Comparison of ENCODE assay signal across 18 cellular contexts in the genomic region with DNA sequence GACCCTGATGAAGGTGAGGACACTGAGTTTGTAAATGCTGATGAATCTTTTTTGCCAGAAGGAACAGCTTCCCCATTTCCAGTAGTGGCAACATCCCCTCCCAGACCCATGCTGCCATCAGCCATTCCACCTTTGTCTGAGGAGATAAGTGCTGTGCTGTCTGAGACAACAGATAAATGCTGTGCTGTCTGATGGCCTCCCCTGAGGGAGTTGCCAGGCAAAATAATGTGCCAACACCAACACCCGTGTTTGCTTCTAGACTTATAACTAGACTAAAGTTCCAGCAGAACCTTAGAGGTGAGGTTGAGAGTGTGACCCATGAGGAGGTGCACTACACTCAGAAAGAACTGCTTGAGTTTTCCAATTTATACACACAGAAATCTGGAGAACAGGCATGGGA.
DNase-seq lines count a peak whose midpoint lies in the region; ATAC-seq and TF ChIP-seq lines count a peak whose summit lies in the region.
"Had no signal": no experiment of that assay in that cellular context is flagged by ENCODE, and none has a peak within 500 bp of the region (broad histone marks: within the 10 kb centered on the region; RNA-seq: fewer than 3 reads in every experiment).

No MANE protein-coding gene starts in this region.

- no peak overlapping the region for H3K27ac Mint-ChIP-seq in activated CD4-positive, alpha-beta T cell treated with anti-CD3 and anti-CD28 coated beads, Interleukin-2, amount 10 ng/mL, durations not matched to agents 7 days and 5 days
- H3K27ac Mint-ChIP-seq in stimulated activated naive CD8-positive, alpha-beta T cell treated with anti-CD3 and anti-CD28 coated beads, Interleukin-15, amount 100 ng/mL, for 72 hours = no peak overlapping the region
- H3K27ac Mint-ChIP-seq: CD4-positive, CD25-positive, alpha-beta regulatory T cell; CD8-positive, alpha-beta memory T cell; H9 had no signal

- no peaks in the 10 kb centered on the region for H3K4me1 Mint-ChIP-seq in activated CD4-positive, alpha-beta T cell treated with anti-CD3 and anti-CD28 coated beads, Interleukin-2, amount 10 ng/mL, durations not matched to agents 7 days and 5 days
- H3K4me1 Mint-ChIP-seq in stimulated activated naive CD8-positive, alpha-beta T cell treated with anti-CD3 and anti-CD28 coated beads, Interleukin-15, amount 100 ng/mL, for 72 hours = no peaks in the 10 kb centered on the region
- H3K4me1 Mint-ChIP-seq: CD4-positive, CD25-positive, alpha-beta regulatory T cell; CD8-positive, alpha-beta memory T cell had no signal

- no peaks in the 10 kb centered on the region for H3K9me3 Mint-ChIP-seq in activated CD4-positive, alpha-beta T cell treated with anti-CD3 and anti-CD28 coated beads, Interleukin-2, amount 10 ng/mL, durations not matched to agents 7 days and 5 days
- H3K9me3 Mint-ChIP-seq in stimulated activated naive CD8-positive, alpha-beta T cell treated with anti-CD3 and anti-CD28 coated beads, Interleukin-15, amount 100 ng/mL, for 72 hours = peaks cover 0 to 7% of the 10 kb centered on the region in 2 donors

- POLR2A ChIA-PET in activated CD4-positive, alpha-beta T cell treated with anti-CD3 and anti-CD28 coated beads, Interleukin-2, amount 10 ng/mL, durations not matched to agents 7 days and 5 days (lab: Charles Lee) = no interaction called here

- no peaks in the 10 kb centered on the region for H3K36me3 ChIP-seq in lung (ENCODE audit: control insufficient read depth in 2 of 2, insufficient read depth in 2 of 2, low read length in 2 of 2)
- H3K36me3 ChIP-seq: BE2C had no signal

- H3K27me3 Mint-ChIP-seq in activated CD4-positive, alpha-beta T cell treated with anti-CD3 and anti-CD28 coated beads, Interleukin-2, amount 10 ng/mL, durations not matched to agents 7 days and 5 days = no peaks in the 10 kb centered on the region
- peaks cover 2% of the 10 kb centered on the region for H3K27me3 Mint-ChIP-seq in stimulated activated naive CD8-positive, alpha-beta T cell treated with anti-CD3 and anti-CD28 coated beads, Interleukin-15, amount 100 ng/mL, for 72 hours
- H3K27me3 Mint-ChIP-seq: CD4-positive, CD25-positive, alpha-beta regulatory T cell; CD8-positive, alpha-beta memory T cell had no signal

- no peak overlapping the region for H3K4me3 Mint-ChIP-seq in activated CD4-positive, alpha-beta T cell treated with anti-CD3 and anti-CD28 coated beads, Interleukin-2, amount 10 ng/mL, durations not matched to agents 7 days and 5 days
- H3K4me3 Mint-ChIP-seq in stimulated activated naive CD8-positive, alpha-beta T cell treated with anti-CD3 and anti-CD28 coated beads, Interleukin-15, amount 100 ng/mL, for 72 hours = no peak overlapping the region
- H3K4me3 Mint-ChIP-seq: CD4-positive, CD25-positive, alpha-beta regulatory T cell; CD8-positive, alpha-beta memory T cell; H9 had no signal

- CTCF ChIA-PET in activated CD4-positive, alpha-beta T cell treated with anti-CD3 and anti-CD28 coated beads, Interleukin-2, amount 10 ng/mL, durations not matched to agents 7 days and 5 days (lab: Charles Lee) = no interaction called here

- peak; percentile 71 for ATAC-seq in stimulated activated naive CD8-positive, alpha-beta T cell treated with anti-CD3 and anti-CD28 coated beads, Interleukin-15, amount 100 ng/mL, for 72 hours
- ATAC-seq in stimulated activated naive CD8-positive, alpha-beta T cell treated with anti-CD3 and anti-CD28 coated beads, Interleukin-15, Interleukin-2, amounts not matched to agents 100 U/mL and 50 U/mL, for 24 hours = no peak
- no peak for ATAC-seq in lung (ENCODE audit: insufficient read depth, low FRiP score)
- ATAC-seq: HepG2 had no signal

- no peak overlapping the region for H3K4me3 ChIP-seq in lung

- H3K27me3 ChIP-seq in lung (ENCODE audit: control insufficient read depth, insufficient read depth) = no peaks in the 10 kb centered on the region
- H3K27me3 ChIP-seq: BE2C had no signal

- no peaks in the 10 kb centered on the region for H3K36me3 Mint-ChIP-seq in activated CD4-positive, alpha-beta T cell treated with anti-CD3 and anti-CD28 coated beads, Interleukin-2, amount 10 ng/mL, durations not matched to agents 7 days and 5 days (ENCODE audit: low read depth)
- H3K36me3 Mint-ChIP-seq: CD4-positive, CD25-positive, alpha-beta regulatory T cell; CD8-positive, alpha-beta memory T cell had no signal

- H3K9me3 ChIP-seq in lung (ENCODE audit: control insufficient read depth in 2 of 2, insufficient read depth in 1 of 2, low read length in 1 of 2) = no peaks in the 10 kb centered on the region
- H3K9me3 ChIP-seq: BE2C had no signal

- H3K4me1 ChIP-seq in lung (ENCODE audit: control insufficient read depth in 2 of 2, insufficient read depth in 2 of 2, low read length in 2 of 2) = peaks cover 0 to 3% of the 10 kb centered on the region in 2 donors
- H3K4me1 ChIP-seq: BE2C had no signal

- peak; percentile 18 for DNase-seq in activated CD4-positive, alpha-beta T cell treated with anti-CD3 and anti-CD28 coated beads, Interleukin-2, amount 10 ng/mL, durations not matched to agents 7 days and 5 days
- DNase-seq in activated CD4-positive, alpha-beta T cell treated with anti-CD3 and anti-CD28 coated beads, Interleukin-2, amount 50 U/mL, for 1 hour = no peak
- DNase-seq in stimulated activated naive CD8-positive, alpha-beta T cell treated with anti-CD3 and anti-CD28 coated beads, Interleukin-15, amount 100 ng/mL, for 72 hours = no peak
- no peak for DNase-seq in stimulated activated naive CD8-positive, alpha-beta T cell treated with anti-CD3 and anti-CD28 coated beads, Interleukin-15, Interleukin-2, amounts not matched to agents 100 U/mL and 50 U/mL, for 24 hours
- DNase-seq in lung (ENCODE audit: low spot score) (peak; percentile 9), EL (no peak), caudate nucleus (lab: John Stamatoyannopoulos, UW) (no peak)
- DNase-seq: ACHN; BE2C; C1 segment of cervical spinal cord; CD8-positive, alpha-beta memory T cell; COR-L47; DMS 273 treated with DMSO at 0.1 percent for 48 hours; DMS53; DND-41; H9 had no signal

- TF ChIP-seq CTCF in lung (IDR thresholded peaks at IDR 0.05; ENCODE audit: control extremely low read depth, extremely low read depth) = no peak

- H3K27ac ChIP-seq in lung (ENCODE audit: low read depth in 1 of 2, low read length in 1 of 2) = no peak overlapping the region
- H3K27ac ChIP-seq in caudate nucleus (ENCODE audit: low read depth, low read length) = no peak overlapping the region

- WGBS in lung, 2 donors = 42 to 89% methylated on average over 1 of the region's 1 CpG

Comparison
In these comparisons a context has a peak if more than half of its experiments do, and no peak if none do; other contexts are left out.
1. DNase-seq: peak in activated CD4-positive, alpha-beta T cell treated with anti-CD3 and anti-CD28 coated beads, Interleukin-2, amount 10 ng/mL, durations not matched to agents 7 days and 5 days (single experiment) and lung (single experiment); none in activated CD4-positive, alpha-beta T cell treated with anti-CD3 and anti-CD28 coated beads, Interleukin-2, amount 50 U/mL, for 1 hour (single experiment), stimulated activated naive CD8-positive, alpha-beta T cell treated with anti-CD3 and anti-CD28 coated beads, Interleukin-15, amount 100 ng/mL, for 72 hours (0 of 2), stimulated activated naive CD8-positive, alpha-beta T cell treated with anti-CD3 and anti-CD28 coated beads, Interleukin-15, Interleukin-2, amounts not matched to agents 100 U/mL and 50 U/mL, for 24 hours (single experiment), EL (single experiment) and caudate nucleus (0 of 61).